ENCODE assay signal across 1 cellular context in genomic region chr4:99949999-99950912, GRCh38.
TF ChIP-seq lines count a peak whose summit lies in the region.

TSS of gene H2AZ1 (minus strand) at chr4:99950275. CDS start at chr4:99950170, 105 bp downstream.

TF ChIP-seq in HepG2, 621 proteins besides CTCF, POLR2A, EP300 and RAD21 (continued from another document and continues in another):
- TF ChIP-seq, protein P1, sequence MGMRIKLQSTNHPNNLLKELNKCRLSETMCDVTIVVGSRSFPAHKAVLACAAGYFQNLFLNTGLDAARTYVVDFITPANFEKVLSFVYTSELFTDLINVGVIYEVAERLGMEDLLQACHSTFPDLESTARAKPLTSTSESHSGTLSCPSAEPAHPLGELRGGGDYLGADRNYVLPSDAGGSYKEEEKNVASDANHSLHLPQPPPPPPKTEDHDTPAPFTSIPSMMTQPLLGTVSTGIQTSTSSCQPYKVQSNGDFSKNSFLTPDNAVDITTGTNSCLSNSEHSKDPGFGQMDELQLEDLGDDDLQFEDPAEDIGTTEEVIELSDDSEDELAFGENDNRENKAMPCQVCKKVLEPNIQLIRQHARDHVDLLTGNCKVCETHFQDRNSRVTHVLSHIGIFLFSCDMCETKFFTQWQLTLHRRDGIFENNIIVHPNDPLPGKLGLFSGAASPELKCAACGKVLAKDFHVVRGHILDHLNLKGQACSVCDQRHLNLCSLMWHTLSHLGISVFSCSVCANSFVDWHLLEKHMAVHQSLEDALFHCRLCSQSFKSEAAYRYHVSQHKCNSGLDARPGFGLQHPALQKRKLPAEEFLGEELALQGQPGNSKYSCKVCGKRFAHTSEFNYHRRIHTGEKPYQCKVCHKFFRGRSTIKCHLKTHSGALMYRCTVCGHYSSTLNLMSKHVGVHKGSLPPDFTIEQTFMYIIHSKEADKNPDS (CRISPR knock-in tag; IDR thresholded peaks at IDR 0.05), result 0 out of 2 replicates have a peak, but pooled peaks have one; percentile 18
- TF ChIP-seq ZNF704 (CRISPR knock-in tag; IDR thresholded peaks at IDR 0.05; ENCODE audit: borderline replicate concordance) (no peak), ZNF17 (CRISPR knock-in tag; IDR thresholded peaks at IDR 0.05) (no peak), ZNF577 (CRISPR knock-in tag; IDR thresholded peaks at IDR 0.05; ENCODE audit: borderline replicate concordance, low read depth) (no peak), STAG1 (CRISPR knock-in tag; IDR thresholded peaks at IDR 0.05) (no peak), ZNF703 (CRISPR knock-in tag; IDR thresholded peaks at IDR 0.05; ENCODE audit: borderline replicate concordance) (no peak), NFE2L1 (CRISPR knock-in tag; IDR thresholded peaks at IDR 0.05; ENCODE audit: borderline replicate concordance) (no peak), ZFP91 (CRISPR knock-in tag; IDR thresholded peaks at IDR 0.05; ENCODE audit: borderline replicate concordance) (peak; percentile 38), ZNF530 (CRISPR knock-in tag; IDR thresholded peaks at IDR 0.05; ENCODE audit: low read depth) (no peak), ZBTB33 (CRISPR knock-in tag; IDR thresholded peaks at IDR 0.05) (no peak), ZNF710 (CRISPR knock-in tag; IDR thresholded peaks at IDR 0.05; ENCODE audit: borderline replicate concordance) (peak; percentile 50; the same call in 1 of the 2 replicates), TAF15 (IDR thresholded peaks at IDR 0.05; ENCODE audit: low read depth, low read length, poor library complexity, severe bottlenecking) (no peak), ZNF256 (CRISPR knock-in tag; conservative IDR thresholded peaks at IDR 0.05) (0 out of 2 replicates have a peak, but pooled peaks have one; percentile 23), PCBP1 (IDR thresholded peaks at IDR 0.05; ENCODE audit: borderline replicate concordance, low read depth, low read length) (peak; percentile 87; the same call in 1 of the 2 replicates), FOXA3 (CRISPR knock-in tag; IDR thresholded peaks at IDR 0.05) (peak; percentile 27), ELF3 (CRISPR knock-in tag; IDR thresholded peaks at IDR 0.05) (peak; percentile 77; the same call in 1 of the 2 replicates), ZNF275 (CRISPR knock-in tag; IDR thresholded peaks at IDR 0.05; ENCODE audit: borderline replicate concordance) (0 out of 2 replicates have a peak, but pooled peaks have one; percentile 38), USF2 (IDR thresholded peaks at IDR 0.05; ENCODE audit: low read depth, low read length) (peak; percentile 91), USF2 (CRISPR knock-in tag; IDR thresholded peaks at IDR 0.05; ENCODE audit: borderline replicate concordance) (peak; percentile 90; the same call in 1 of the 2 replicates), KDM1A (CRISPR knock-in tag; IDR thresholded peaks at IDR 0.05) (no peak), MIER3 (CRISPR knock-in tag; IDR thresholded peaks at IDR 0.05; ENCODE audit: borderline replicate concordance) (0 out of 2 replicates have a peak, but pooled peaks have one; percentile 13), SOX6 (IDR thresholded peaks at IDR 0.05) (no peak), SOX6 (CRISPR knock-in tag; IDR thresholded peaks at IDR 0.05) (peak; percentile 34; the same call in 1 of the 2 replicates), ZNF44 (CRISPR knock-in tag; IDR thresholded peaks at IDR 0.05) (no peak), ZNF546 (CRISPR knock-in tag; conservative IDR thresholded peaks at IDR 0.05) (0 out of 2 replicates have a peak, but pooled peaks have one; percentile 45), ZNF512B (CRISPR knock-in tag; IDR thresholded peaks at IDR 0.05; ENCODE audit: borderline replicate concordance) (no peak), ZBTB34 (CRISPR knock-in tag; IDR thresholded peaks at IDR 0.05) (no peak), NFIB (CRISPR knock-in tag; IDR thresholded peaks at IDR 0.05; ENCODE audit: borderline replicate concordance) (no peak), CAMTA2 (CRISPR knock-in tag; IDR thresholded peaks at IDR 0.05; ENCODE audit: borderline replicate concordance) (no peak), ZNF777 (CRISPR knock-in tag; IDR thresholded peaks at IDR 0.05) (no peak; the same call in none of the 2 replicates)
- TF ChIP-seq, protein P2, sequence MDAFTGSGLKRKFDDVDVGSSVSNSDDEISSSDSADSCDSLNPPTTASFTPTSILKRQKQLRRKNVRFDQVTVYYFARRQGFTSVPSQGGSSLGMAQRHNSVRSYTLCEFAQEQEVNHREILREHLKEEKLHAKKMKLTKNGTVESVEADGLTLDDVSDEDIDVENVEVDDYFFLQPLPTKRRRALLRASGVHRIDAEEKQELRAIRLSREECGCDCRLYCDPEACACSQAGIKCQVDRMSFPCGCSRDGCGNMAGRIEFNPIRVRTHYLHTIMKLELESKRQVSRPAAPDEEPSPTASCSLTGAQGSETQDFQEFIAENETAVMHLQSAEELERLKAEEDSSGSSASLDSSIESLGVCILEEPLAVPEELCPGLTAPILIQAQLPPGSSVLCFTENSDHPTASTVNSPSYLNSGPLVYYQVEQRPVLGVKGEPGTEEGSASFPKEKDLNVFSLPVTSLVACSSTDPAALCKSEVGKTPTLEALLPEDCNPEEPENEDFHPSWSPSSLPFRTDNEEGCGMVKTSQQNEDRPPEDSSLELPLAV (CRISPR knock-in tag; conservative IDR thresholded peaks at IDR 0.05; ENCODE audit: low read depth), result no peak
- TF ChIP-seq, protein P3, sequence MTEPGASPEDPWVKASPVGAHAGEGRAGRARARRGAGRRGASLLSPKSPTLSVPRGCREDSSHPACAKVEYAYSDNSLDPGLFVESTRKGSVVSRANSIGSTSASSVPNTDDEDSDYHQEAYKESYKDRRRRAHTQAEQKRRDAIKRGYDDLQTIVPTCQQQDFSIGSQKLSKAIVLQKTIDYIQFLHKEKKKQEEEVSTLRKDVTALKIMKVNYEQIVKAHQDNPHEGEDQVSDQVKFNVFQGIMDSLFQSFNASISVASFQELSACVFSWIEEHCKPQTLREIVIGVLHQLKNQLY (CRISPR knock-in tag; IDR thresholded peaks at IDR 0.05), result peak; percentile 34
- TF ChIP-seq, protein P4, sequence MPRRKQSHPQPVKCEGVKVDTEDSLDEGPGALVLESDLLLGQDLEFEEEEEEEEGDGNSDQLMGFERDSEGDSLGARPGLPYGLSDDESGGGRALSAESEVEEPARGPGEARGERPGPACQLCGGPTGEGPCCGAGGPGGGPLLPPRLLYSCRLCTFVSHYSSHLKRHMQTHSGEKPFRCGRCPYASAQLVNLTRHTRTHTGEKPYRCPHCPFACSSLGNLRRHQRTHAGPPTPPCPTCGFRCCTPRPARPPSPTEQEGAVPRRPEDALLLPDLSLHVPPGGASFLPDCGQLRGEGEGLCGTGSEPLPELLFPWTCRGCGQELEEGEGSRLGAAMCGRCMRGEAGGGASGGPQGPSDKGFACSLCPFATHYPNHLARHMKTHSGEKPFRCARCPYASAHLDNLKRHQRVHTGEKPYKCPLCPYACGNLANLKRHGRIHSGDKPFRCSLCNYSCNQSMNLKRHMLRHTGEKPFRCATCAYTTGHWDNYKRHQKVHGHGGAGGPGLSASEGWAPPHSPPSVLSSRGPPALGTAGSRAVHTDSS (CRISPR knock-in tag; conservative IDR thresholded peaks at IDR 0.05), result no peak
